Comparison of ENCODE assay signal across 1 cellular context in the genomic region with DNA sequence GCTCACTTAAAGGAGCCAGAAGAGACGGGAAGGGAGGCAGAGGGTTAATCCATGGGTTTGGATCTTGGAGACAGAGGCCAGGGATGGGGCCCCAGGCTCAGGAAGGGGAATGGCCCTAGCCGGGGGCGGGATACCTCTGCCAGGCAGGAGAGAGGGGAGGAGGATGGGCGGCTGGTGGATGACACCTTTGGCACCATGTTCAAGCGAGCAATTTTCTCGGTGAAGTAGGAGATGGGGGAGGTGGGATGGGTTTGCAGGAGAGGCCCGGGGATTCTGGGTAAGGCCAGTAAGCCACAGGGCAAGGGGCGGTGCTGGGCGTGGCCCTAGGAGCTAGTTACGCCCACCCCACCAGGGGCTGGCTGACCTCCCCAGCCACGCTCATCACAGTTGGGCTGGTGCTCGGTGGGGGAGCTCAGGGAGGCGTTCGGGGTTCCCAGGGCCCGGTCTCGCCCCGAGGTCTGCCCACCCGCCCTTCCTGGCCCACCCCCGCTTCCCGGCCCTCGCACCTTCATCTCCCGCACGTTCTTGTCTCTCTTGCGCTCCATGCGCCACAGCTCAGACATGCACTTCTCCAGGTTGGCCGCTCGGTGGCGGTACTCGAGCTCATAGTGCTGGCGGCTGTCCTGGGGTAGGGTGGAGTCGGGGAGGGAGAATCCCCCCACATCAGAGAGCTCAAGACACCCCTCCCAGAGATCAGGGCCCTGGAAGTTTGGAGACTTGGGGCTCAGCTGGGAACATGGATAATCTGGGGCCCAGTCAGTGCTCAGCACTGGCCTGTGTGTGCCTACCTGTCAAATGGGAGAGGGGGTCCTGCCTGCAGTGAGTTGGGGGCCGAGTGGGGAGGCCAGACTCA.
TF ChIP-seq lines count a peak whose summit lies in the region.

No MANE protein-coding gene starts in this region.

TF ChIP-seq in endothelial cell of umbilical vein, 7 proteins besides CTCF, POLR2A, EP300 and RAD21 (continued from another document):
- TF ChIP-seq POLR2AphosphoS5 (IDR thresholded peaks at IDR 0.05; ENCODE audit: insufficient read depth, low read depth, low read length) = no peak
